In the genomic region with DNA sequence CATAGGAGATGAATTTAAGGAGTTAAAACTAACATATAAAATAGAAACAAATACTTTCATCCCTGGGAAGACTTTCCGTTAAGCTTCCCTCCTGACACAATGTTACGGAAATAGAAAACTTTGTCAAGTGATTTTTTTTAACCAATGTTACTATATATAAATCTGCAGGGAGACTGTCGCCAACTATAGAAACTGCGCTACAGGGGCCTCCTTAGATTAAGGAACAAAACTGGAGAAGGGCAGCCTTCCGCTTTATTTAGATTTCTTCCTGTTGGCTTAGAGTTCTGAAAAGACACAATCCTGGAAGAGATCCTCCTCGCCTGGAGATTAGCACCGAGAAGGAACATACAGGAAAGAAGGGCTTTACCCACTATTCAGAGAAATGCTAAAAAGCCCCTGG, we compare ENCODE assay signal across 8 cellular contexts. TPM values are rescaled to one million over a fixed set of nuclear protein-coding genes. Genes with fewer than 3 reads are reported as not detected.
DNase-seq lines count a peak whose midpoint lies in the region; ATAC-seq, FAIRE-seq and TF ChIP-seq lines count a peak whose summit lies in the region.

No MANE protein-coding gene starts in this region.

- no peak for FAIRE-seq in HTR-8/SVneo (lab: Jason Lieb, UNC)

- no peak overlapping the region for H2BK20ac ChIP-seq in IMR-90 (ENCODE audit: low read depth, low read length)

- H3K9ac ChIP-seq in IMR-90 (ENCODE audit: low read depth, low read length) (peak overlapping the region; percentile 75), mucosa of stomach (ENCODE audit: low read length) (peak overlapping the region; percentile 84)

- H3K23ac ChIP-seq in IMR-90 (ENCODE audit: low read depth, low read length) = peak overlapping the region; percentile 59; the same call in 1 of the 2 replicates

- H3K4me1 ChIP-seq in A673 (ENCODE audit: insufficient read depth, low read length, poor library complexity, severe bottlenecking) (peaks cover 38% of the 10 kb centered on the region), IMR-90 (ENCODE audit: control insufficient read depth, insufficient read depth, low read length) (peaks cover 4% of the 10 kb centered on the region), mucosa of stomach (ENCODE audit: control insufficient read depth, insufficient read depth, low read length) (peaks cover 23% of the 10 kb centered on the region)

- peak overlapping the region; percentile 77; the same call in 1 of the 2 replicates for H3K14ac ChIP-seq in IMR-90 (replicated peaks; ENCODE audit: low read depth, low read length)

- no peak overlapping the region for H2AK5ac ChIP-seq in IMR-90 (ENCODE audit: low read depth, low read length)

- H3K18ac ChIP-seq in IMR-90 (ENCODE audit: low read depth, low read length) = no peak overlapping the region

- no peak for TF ChIP-seq CTCF in A673 (conservative IDR thresholded peaks at IDR 0.05; ENCODE audit: low read depth, low read length)
- TF ChIP-seq CTCF in IMR-90 (conservative IDR thresholded peaks at IDR 0.05; ENCODE audit: low read depth, low read length) = no peak
- no peak for TF ChIP-seq CTCF in dorsolateral prefrontal cortex (IDR thresholded peaks at IDR 0.05 in 54 of 56, conservative IDR thresholded peaks at IDR 0.05 in 2 of 56; ENCODE audit: low read depth in 1 of 56, partially characterized antibody in 56 of 56)

- H2AFZ ChIP-seq in IMR-90 (replicated peaks; ENCODE audit: low read length, poor library complexity) = no peak overlapping the region

- peak overlapping the region; percentile 25 for H2BK5ac ChIP-seq in IMR-90 (ENCODE audit: low read depth, low read length, poor library complexity, severe bottlenecking)

- H4K8ac ChIP-seq in IMR-90 (ENCODE audit: low read depth in 2 of 2, low read length in 2 of 2) = no peak overlapping the region

- H3K4ac ChIP-seq in IMR-90 (ENCODE audit: low read depth, low read length) = peak overlapping the region; percentile 41; the same call in 1 of the 2 replicates

- H3K9me3 ChIP-seq in A673 (ENCODE audit: low read depth, low read length, poor library complexity, severe bottlenecking) (no peaks in the 10 kb centered on the region), IMR-90 (ENCODE audit: control insufficient read depth, insufficient read depth, low read length) (no peaks in the 10 kb centered on the region), mucosa of stomach (ENCODE audit: control insufficient read depth, low read length) (no peaks in the 10 kb centered on the region)

- BruUV-seq in A673 (replicated peaks; lab: Mats Ljungman, UMichigan) (no TSS peak), IMR-90 (replicated peaks; lab: Mats Ljungman, UMichigan) (no TSS peak)

- H4K20me1 ChIP-seq in IMR-90 (ENCODE audit: insufficient read depth, low read length) = peaks cover 42% of the 10 kb centered on the region

- dilution Hi-C loops in IMR-90 (cut with HindIII; ENCODE audit: low sequenced_read_pairs, unreplicated experiment) = no loop called here

- CTCF ChIA-PET in A673 (lab: Charles Lee) (no interaction called here), IMR-90 (lab: Yijun Ruan, JAX) (interaction anchor here (0.7 to 1.0 kb wide), 4 partner anchors 29 to 392 kb away, joined by 3 read pairs; no protein-coding TSS in a partner anchor)

- H3K4me2 ChIP-seq in IMR-90 (ENCODE audit: low read depth, low read length) = peak overlapping the region; percentile 95

- H3K27me3 ChIP-seq in A673 (replicated peaks; ENCODE audit: insufficient read depth, low read depth, low read length, poor library complexity) (no peaks in the 10 kb centered on the region), IMR-90 (ENCODE audit: control insufficient read depth, insufficient read depth, low read length) (no peaks in the 10 kb centered on the region), dorsolateral prefrontal cortex (no peaks in the 10 kb centered on the region), mucosa of stomach (ENCODE audit: control insufficient read depth, insufficient read depth, low read length) (no peaks in the 10 kb centered on the region)

- in situ Hi-C loops in IMR-90 (cut with MboI; ENCODE audit: low sequenced_read_pairs) = no loop called here

- no peak overlapping the region for H4K5ac ChIP-seq in IMR-90 (ENCODE audit: low read depth, low read length)

- H3K36me3 ChIP-seq in A673 (ENCODE audit: insufficient read depth, low read length, poor library complexity, severe bottlenecking) (no peaks in the 10 kb centered on the region), IMR-90 (ENCODE audit: control insufficient read depth, insufficient read depth, low read length) (peaks cover 3% of the 10 kb centered on the region), mucosa of stomach (ENCODE audit: control insufficient read depth, insufficient read depth, low read length) (peaks cover 4% of the 10 kb centered on the region)

- DNase-seq in A673 (ENCODE audit: low spot score) = peak; percentile 83
- peak; percentile 4 for DNase-seq in IMR-90
- no peak for DNase-seq in dorsolateral prefrontal cortex
- no peak for DNase-seq in HTR-8/SVneo (ENCODE audit: insufficient read length, low spot score)
- no peak for DNase-seq in GF-D8 (lab: John Stamatoyannopoulos, UW)
- DNase-seq in DMS79 treated with DMSO at 0.1 percent for 48 hours (lab: John Stamatoyannopoulos, UW) = no peak
- DNase-seq in NCI-H1092 treated with DMSO at 0.1 percent for 48 hours (lab: John Stamatoyannopoulos, UW) = no peak

- no peak overlapping the region for H2BK15ac ChIP-seq in IMR-90 (ENCODE audit: low read depth, low read length)

- no peak overlapping the region for H2AK9ac ChIP-seq in IMR-90 (replicated peaks; ENCODE audit: low read depth, low read length, poor library complexity)

- peak overlapping the region; percentile 76 for H3K4me3 ChIP-seq in A673 (ENCODE audit: low read depth, low read length, poor library complexity, severe bottlenecking)
- H3K4me3 ChIP-seq in IMR-90 (ENCODE audit: insufficient read depth, low read depth, low read length) = peak overlapping the region; percentile 74
- peak overlapping the region; percentile 69 to 99 (median 95) for H3K4me3 ChIP-seq in dorsolateral prefrontal cortex
- peak overlapping the region; percentile 97 for H3K4me3 ChIP-seq in mucosa of stomach (ENCODE audit: low read length)

- no peak overlapping the region for H3K56ac ChIP-seq in IMR-90 (ENCODE audit: extremely low read depth, insufficient read depth, low read length)

- no CpG with 5 or more reads among the region's 7 CpGs for WGBS in IMR-90 (ENCODE audit: extremely low coverage in 2 of 2, insufficient read length in 1 of 2), 2 experiments

- TF ChIP-seq RAD21 in IMR-90 (IDR thresholded peaks at IDR 0.05; ENCODE audit: low read length) = no peak

- no peak for TF ChIP-seq POLR2A in IMR-90 (IDR thresholded peaks at IDR 0.05; ENCODE audit: low read depth, low read length)

- no peak for ATAC-seq in IMR-90 (ENCODE audit: low read depth)

- H3K9me1 ChIP-seq in IMR-90 (ENCODE audit: insufficient read depth, low read length) = peaks cover 6% of the 10 kb centered on the region

- H2BK120ac ChIP-seq in IMR-90 (ENCODE audit: low read depth, low read length) = no peak overlapping the region

- intact Hi-C loops in A673 (cut with micrococcal nuclease; ENCODE audit: unreplicated experiment) = loop anchor here (2.0 to 10.0 kb wide), 2 partner anchors 64 to 132 kb away; a partner anchor contains a TSS
- intact Hi-C loops in IMR-90 (cut with micrococcal nuclease) = loop anchor here (1.0 to 10.0 kb wide), 2 partner anchors 66 to 192 kb away; a partner anchor contains a TSS
- intact Hi-C loops in dorsolateral prefrontal cortex (cut with DNase I) = loop anchor here (5.0 to 10.0 kb wide), 4 partner anchors 65 to 282 kb away; a partner anchor contains a TSS

- peak overlapping the region; percentile 85 for H3K27ac ChIP-seq in A673 (ENCODE audit: low read depth, low read length, poor library complexity, severe bottlenecking)
- H3K27ac ChIP-seq in IMR-90 (ENCODE audit: insufficient read depth, low read length) = peak overlapping the region; percentile 28; the same call in 1 of the 2 replicates
- peak overlapping the region in 47 of 59 donors; percentile 14 to 97 (median 91) for H3K27ac ChIP-seq in dorsolateral prefrontal cortex

- H4K91ac ChIP-seq in IMR-90 (ENCODE audit: insufficient read depth, low read depth, low read length) = no peak overlapping the region

- POLR2A ChIA-PET in A673 (lab: Charles Lee; ENCODE audit: low non-redundant PET) (interaction anchor here (0.6 kb wide), 1 partner anchor 269 kb away, joined by 8 read pairs; no protein-coding TSS in a partner anchor), IMR-90 (lab: Charles Lee; ENCODE audit: unreplicated experiment) (no interaction called here)

- H3K79me1 ChIP-seq in IMR-90 (ENCODE audit: low read depth in 1 of 2, low read length in 2 of 2) = peaks cover 9 to 57% of the 10 kb centered on the region in 2 experiments

TF ChIP-seq in IMR-90, 13 proteins besides CTCF, POLR2A, EP300 and RAD21:
- no peak for TF ChIP-seq BHLHE40 (IDR thresholded peaks at IDR 0.05; ENCODE audit: low read depth, low read length)

RNA-seq across cellular contexts. Expression of a gene that starts 1.5 kb away (rescaled TPM):
- 150 and 155 TPM in 2 replicates for total RNA-seq in A673 (2021)
- 132 and 159 TPM in 2 replicates for total RNA-seq in IMR-90 (2012; rRNA removed)
- polyA plus RNA-seq in IMR-90 (2012; rRNA removed) = 213 and 284 TPM in 2 replicates
- polyA plus RNA-seq in IMR-90 (2012; cell fraction: cytosol; rRNA removed) = 205 and 256 TPM in 2 replicates
- polyA plus RNA-seq in IMR-90 (2012; cell fraction: nucleus; rRNA removed; ENCODE audit: low replicate concordance) = 46.8 and 155 TPM in 2 replicates
- total RNA-seq in dorsolateral prefrontal cortex = 100 to 1,000 TPM; 157 to 321 (median 258) TPM

Comparison
In these comparisons a context has a peak if more than half of its experiments do, and no peak if none do; other contexts are left out.
1. DNase-seq: peak in A673 (single experiment) and IMR-90 (single experiment); none in dorsolateral prefrontal cortex (0 of 10), HTR-8/SVneo (single experiment), GF-D8 (single experiment), DMS79 treated with DMSO at 0.1 percent for 48 hours (single experiment) and NCI-H1092 treated with DMSO at 0.1 percent for 48 hours (single experiment).
2. H3K27ac ChIP-seq: peak in every context shown above with its lines; median percentile 91 in dorsolateral prefrontal cortex; 85 in A673; 28 in IMR-90.
3. Peak in every context shown above with its lines, with median percentiles within 50 percentile points of each other: H3K4me3 ChIP-seq.